10 cellular contexts compared by ENCODE assay signal in the genomic region with DNA sequence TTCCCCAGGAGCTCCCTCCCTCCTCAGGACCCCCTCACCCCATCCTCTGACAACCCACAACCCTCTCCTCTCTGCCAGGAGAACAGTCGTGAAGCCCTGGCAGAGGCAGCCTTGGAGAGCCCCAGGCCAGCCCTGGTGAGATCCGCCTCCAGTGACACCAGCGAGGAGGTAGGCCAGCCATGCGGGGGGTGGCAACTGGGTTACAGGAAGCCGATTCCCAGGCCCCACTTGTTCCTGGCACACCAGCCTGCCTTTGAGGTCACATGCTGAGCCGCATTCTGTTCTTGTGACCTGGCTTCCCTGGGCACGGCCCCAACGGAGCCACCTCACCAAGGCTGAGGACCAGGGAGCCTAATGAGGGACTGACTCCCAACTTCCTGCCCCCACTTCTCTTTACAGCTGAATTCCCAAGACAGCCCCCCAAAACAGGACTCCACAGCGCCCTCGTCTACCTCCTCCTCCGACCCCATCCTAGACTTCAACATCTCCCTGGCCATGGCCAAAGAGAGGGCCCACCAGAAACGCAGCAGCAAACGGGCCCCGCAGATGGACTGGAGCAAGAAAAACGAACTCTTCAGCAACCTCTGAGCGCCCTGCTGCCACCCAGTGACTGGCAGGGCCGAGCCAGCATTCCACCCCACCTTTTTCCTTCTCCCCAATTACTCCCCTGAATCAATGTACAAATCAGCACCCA. TPM values are rescaled to one million over a fixed set of nuclear protein-coding genes. Genes with fewer than 3 reads are reported as not detected.
DNase-seq lines count a peak whose midpoint lies in the region; ATAC-seq and TF ChIP-seq lines count a peak whose summit lies in the region.
"Had no signal": no experiment of that assay in that cellular context is flagged by ENCODE, and none has a peak within 500 bp of the region (broad histone marks: within the 10 kb centered on the region; RNA-seq: fewer than 3 reads in every experiment).

No MANE protein-coding gene starts in this region.

- in situ Hi-C loops in GM23248 (cut with MboI) = no loop called here
- in situ Hi-C loops in gastrocnemius medialis (cut with MboI; ENCODE audit: low sequenced_read_pairs in 4 of 4) = no loop called here

- ATAC-seq in gastrocnemius medialis = peak; percentile 80 to 85

- H3K9me2 ChIP-seq in GM23248 (ENCODE audit: insufficient read depth) = no peaks in the 10 kb centered on the region

- H3K4me3 ChIP-seq in GM23248 (no peak overlapping the region), gastrocnemius medialis (no peak overlapping the region), smooth muscle cell (no peak overlapping the region)

- peak in 1 of 2 donors; percentile 1 for TF ChIP-seq POLR2A in gastrocnemius medialis (IDR thresholded peaks at IDR 0.05)

- DNase-seq in GM23248 (peak; percentile 92), head of caudate nucleus (peak in 29 of 42 donors; percentile 21 to 85 (median 64)), gastrocnemius medialis (peak; percentile 67 to 81), smooth muscle cell (lab: John Stamatoyannopoulos, UW; ENCODE audit: unreplicated experiment) (no peak), HUDEP-2 (lab: John Stamatoyannopoulos, UW; ENCODE audit: unreplicated experiment in 76 of 76) (no peak), NCI-H2107 (lab: John Stamatoyannopoulos, UW) (no peak)
- no peak for DNase-seq in activated CD4-positive, alpha-beta memory T cell treated with anti-CD3 and anti-CD28 coated beads, Interleukin-2, amount 10 ng/mL, durations not matched to agents 7 days and 5 days
- DNase-seq in activated CD4-positive, CD25-positive, alpha-beta regulatory T cell (lab: John Stamatoyannopoulos, UW) = no peak

- H3F3A ChIP-seq in GM23248 (ENCODE audit: insufficient read depth) = peaks cover 16% of the 10 kb centered on the region
- no peaks in the 10 kb centered on the region for H3F3A ChIP-seq in smooth muscle cell (ENCODE audit: low read depth)

- peak overlapping the region; percentile 17; the same call in 1 of the 2 replicates for H2AFZ ChIP-seq in GM23248
- no peak overlapping the region for H2AFZ ChIP-seq in smooth muscle cell (ENCODE audit: low read depth)

- H3K4me1 Mint-ChIP-seq in activated CD4-positive, alpha-beta memory T cell treated with anti-CD3 and anti-CD28 coated beads, Interleukin-2, amount 10 ng/mL, durations not matched to agents 7 days and 5 days = peaks cover 34% of the 10 kb centered on the region

- H3K9me3 ChIP-seq in GM23248 (ENCODE audit: low read depth) (no peaks in the 10 kb centered on the region), gastrocnemius medialis (no peaks in the 10 kb centered on the region), smooth muscle cell (replicated peaks; ENCODE audit: low read depth) (no peaks in the 10 kb centered on the region)

- no peaks in the 10 kb centered on the region for H3K27me3 Mint-ChIP-seq in activated CD4-positive, alpha-beta memory T cell treated with anti-CD3 and anti-CD28 coated beads, Interleukin-2, amount 10 ng/mL, durations not matched to agents 7 days and 5 days

- no peaks in the 10 kb centered on the region for H3K27me3 ChIP-seq in GM23248 (replicated peaks; ENCODE audit: insufficient read depth)
- H3K27me3 ChIP-seq in gastrocnemius medialis = no peaks in the 10 kb centered on the region
- H3K27me3 ChIP-seq in smooth muscle cell (ENCODE audit: low read depth) = no peaks in the 10 kb centered on the region

- intact Hi-C loops in head of caudate nucleus (cut with DNase I) = no loop called here
- intact Hi-C loops in gastrocnemius medialis (cut with DNase I; ENCODE audit: low total_unique reads) = no loop called here

- no peak overlapping the region for H3K4me2 ChIP-seq in GM23248 (ENCODE audit: unreplicated experiment)
- H3K4me2 ChIP-seq in smooth muscle cell = no peak overlapping the region

- H3K27ac ChIP-seq in GM23248 (peak overlapping the region; percentile 73), gastrocnemius medialis (peak overlapping the region; percentile 55 to 68 (median 61)), smooth muscle cell (ENCODE audit: low read depth) (no peak overlapping the region)

- peaks cover 13% of the 10 kb centered on the region for H3K4me1 ChIP-seq in GM23248 (ENCODE audit: insufficient read depth)
- peaks cover 12% of the 10 kb centered on the region in 2 donors for H3K4me1 ChIP-seq in gastrocnemius medialis
- H3K4me1 ChIP-seq in smooth muscle cell (ENCODE audit: low read depth) = peaks cover 12% of the 10 kb centered on the region

- TF ChIP-seq CTCF in gastrocnemius medialis (IDR thresholded peaks at IDR 0.05 in 4 of 5, conservative IDR thresholded peaks at IDR 0.05 in 1 of 5) = no peak
- TF ChIP-seq CTCF in smooth muscle cell (IDR thresholded peaks at IDR 0.05; ENCODE audit: borderline replicate concordance, insufficient read depth, poor library complexity, severe bottlenecking) = no peak

- H3K9ac ChIP-seq in GM23248 (peak overlapping the region; percentile 48), smooth muscle cell (ENCODE audit: low read depth) (no peak overlapping the region)

- CTCF ChIA-PET in activated CD4-positive, alpha-beta memory T cell treated with anti-CD3 and anti-CD28 coated beads, Interleukin-2, amount 10 ng/mL, durations not matched to agents 7 days and 5 days (lab: Charles Lee) = no interaction called here

- H3K36me3 Mint-ChIP-seq in activated CD4-positive, alpha-beta memory T cell treated with anti-CD3 and anti-CD28 coated beads, Interleukin-2, amount 10 ng/mL, durations not matched to agents 7 days and 5 days (ENCODE audit: low read depth) = peaks cover 73% of the 10 kb centered on the region

- H3K27ac Mint-ChIP-seq in activated CD4-positive, alpha-beta memory T cell treated with anti-CD3 and anti-CD28 coated beads, Interleukin-2, amount 10 ng/mL, durations not matched to agents 7 days and 5 days = peak overlapping the region; percentile 14

- H3K79me2 ChIP-seq in GM23248 (ENCODE audit: insufficient read depth) (peaks cover 2% of the 10 kb centered on the region), smooth muscle cell (ENCODE audit: low read depth) (no peaks in the 10 kb centered on the region)

- 49 to 52% methylated on average over 17 of the region's 17 CpGs for WGBS in GM23248 (ENCODE audit: low coverage in 1 of 2, low lambda C conversion rate in 2 of 2, missing lambda C conversion rate in 2 of 2), 2 experiments
- 91% methylated on average over 17 of the region's 17 CpGs for WGBS in smooth muscle cell (ENCODE audit: low lambda C conversion rate)

- no peak overlapping the region for H3K4me3 Mint-ChIP-seq in activated CD4-positive, alpha-beta memory T cell treated with anti-CD3 and anti-CD28 coated beads, Interleukin-2, amount 10 ng/mL, durations not matched to agents 7 days and 5 days

- POLR2A ChIA-PET in activated CD4-positive, alpha-beta memory T cell treated with anti-CD3 and anti-CD28 coated beads, Interleukin-2, amount 10 ng/mL, durations not matched to agents 7 days and 5 days (lab: Charles Lee) = interaction anchor here (0.8 to 1.0 kb wide), 2 partner anchors 8 to 120 kb away, joined by 3 to 4 read pairs; a partner anchor contains a TSS

- 0 out of 2 replicates have a peak, but pooled peaks cover 3% of the 10 kb centered on the region for H3K36me3 ChIP-seq in GM23248 (ENCODE audit: low read depth)
- H3K36me3 ChIP-seq in gastrocnemius medialis = peaks cover 0 to 28% of the 10 kb centered on the region in 2 donors
- H3K36me3 ChIP-seq in smooth muscle cell (ENCODE audit: low read depth) = no peaks in the 10 kb centered on the region

- no peaks in the 10 kb centered on the region for H3K9me3 Mint-ChIP-seq in activated CD4-positive, alpha-beta memory T cell treated with anti-CD3 and anti-CD28 coated beads, Interleukin-2, amount 10 ng/mL, durations not matched to agents 7 days and 5 days

- H4K20me1 ChIP-seq in GM23248 (ENCODE audit: insufficient read depth) (no peaks in the 10 kb centered on the region), smooth muscle cell (ENCODE audit: low read depth) (peaks cover 17% of the 10 kb centered on the region)

RNA-seq across cellular contexts. Expression of a gene that starts 7.9 kb away (rescaled TPM):
- total RNA-seq in GM23248 (2014; rRNA removed; shearing (Covaris generic)) = 23.6 and 26.4 TPM in 2 replicates
- polyA plus RNA-seq in GM23248 (2016; fragmentation: Nextera tagmentation; extraction: Ambion mirVana) = 31.0 and 34.6 TPM in 2 replicates
- total RNA-seq in activated CD4-positive, alpha-beta memory T cell treated with anti-CD3 and anti-CD28 coated beads, Interleukin-2, amount 10 ng/mL, durations not matched to agents 7 days and 5 days = 10 to 100 TPM; 32.1 to 32.3 TPM
- 10 to 100 TPM in 3 of 4 donors, 1 to 10 TPM in 1; 7.7 to 27.4 (median 14.5) TPM for total RNA-seq in gastrocnemius medialis
- total RNA-seq in smooth muscle cell = 21.4 and 23.5 TPM in 2 replicates
- 42.5 and 48.3 TPM in 2 replicates for polyA plus RNA-seq in smooth muscle cell

RNA-seq across cellular contexts. Expression of a gene that starts 19.8 kb away (rescaled TPM):
- total RNA-seq in GM23248 (2014; rRNA removed; shearing (Covaris generic)) = 6.6 and 8.0 TPM in 2 replicates
- polyA plus RNA-seq in GM23248 (2016; fragmentation: Nextera tagmentation; extraction: Ambion mirVana) (9.1 and 9.4 TPM in 2 replicates), smooth muscle cell (31.9 and 38.8 TPM in 2 replicates)
- total RNA-seq in activated CD4-positive, alpha-beta memory T cell treated with anti-CD3 and anti-CD28 coated beads, Interleukin-2, amount 10 ng/mL, durations not matched to agents 7 days and 5 days = 100 to 1,000 TPM; 320 to 328 TPM
- total RNA-seq in gastrocnemius medialis (1 to 10 TPM; 3.8 to 5.6 (median 5.5) TPM), smooth muscle cell (12.4 and 23.2 TPM in 2 replicates)

RNA-seq across cellular contexts. Expression of a gene that starts 31.2 kb away (rescaled TPM):
- 0.11 TPM in 1 of 2 replicates, not detected in the other for total RNA-seq in GM23248 (2014; rRNA removed; shearing (Covaris generic))
- polyA plus RNA-seq in GM23248 (2016; fragmentation: Nextera tagmentation; extraction: Ambion mirVana) = not detected in 2 replicates
- 10 to 100 TPM; 56.1 to 58.5 TPM for total RNA-seq in activated CD4-positive, alpha-beta memory T cell treated with anti-CD3 and anti-CD28 coated beads, Interleukin-2, amount 10 ng/mL, durations not matched to agents 7 days and 5 days
- total RNA-seq in gastrocnemius medialis = 1 to 10 TPM in 1 of 4 donors, under 1 TPM in 3; 0.24 to 3.7 (median 0.43) TPM
- not detected in 2 replicates for total RNA-seq in smooth muscle cell
- polyA plus RNA-seq in smooth muscle cell = 0.16 TPM in 1 of 2 replicates, not detected in the other

RNA-seq across cellular contexts. Expression of a gene that starts 55.5 kb away (rescaled TPM):
- not detected in 2 replicates for total RNA-seq in GM23248 (2014; rRNA removed; shearing (Covaris generic))
- not detected in 2 replicates for polyA plus RNA-seq in GM23248 (2016; fragmentation: Nextera tagmentation; extraction: Ambion mirVana)
- total RNA-seq in activated CD4-positive, alpha-beta memory T cell treated with anti-CD3 and anti-CD28 coated beads, Interleukin-2, amount 10 ng/mL, durations not matched to agents 7 days and 5 days = not detected
- total RNA-seq in gastrocnemius medialis = not detected
- total RNA-seq in smooth muscle cell = not detected in 2 replicates
- polyA plus RNA-seq in smooth muscle cell = not detected in 2 replicates
- total RNA-seq: dermis microvascular lymphatic vessel endothelial cell, NCI-H460 had no signal

Comparison
In these comparisons a context has a peak if more than half of its experiments do, and no peak if none do; other contexts are left out.
1. DNase-seq: peak in GM23248 (single experiment), head of caudate nucleus (29 of 42) and gastrocnemius medialis (2 of 2); none in activated CD4-positive, alpha-beta memory T cell treated with anti-CD3 and anti-CD28 coated beads, Interleukin-2, amount 10 ng/mL, durations not matched to agents 7 days and 5 days (single experiment), smooth muscle cell (single experiment), activated CD4-positive, CD25-positive, alpha-beta regulatory T cell (0 of 4), HUDEP-2 (0 of 76) and NCI-H2107 (single experiment).
2. RNA of a gene that starts 19.8 kb away (total RNA-seq): 320 to 328 TPM in activated CD4-positive, alpha-beta memory T cell treated with anti-CD3 and anti-CD28 coated beads, Interleukin-2, amount 10 ng/mL, durations not matched to agents 7 days and 5 days; 12.4 to 23.2 TPM in smooth muscle cell, 6.6 to 8.0 TPM in GM23248 and 3.8 to 5.6 TPM in gastrocnemius medialis; every median in the first group is over 10 times any median in the second.
3. RNA of a gene that starts 31.2 kb away (total RNA-seq): 56.1 to 58.5 TPM in activated CD4-positive, alpha-beta memory T cell treated with anti-CD3 and anti-CD28 coated beads, Interleukin-2, amount 10 ng/mL, durations not matched to agents 7 days and 5 days; 0.24 to 3.7 TPM in gastrocnemius medialis, 0.11 TPM in GM23248 and not detected in smooth muscle cell; every median in the first group is over 10 times any median in the second.